ENCODE assay signal across 1 cellular context in the genomic region with DNA sequence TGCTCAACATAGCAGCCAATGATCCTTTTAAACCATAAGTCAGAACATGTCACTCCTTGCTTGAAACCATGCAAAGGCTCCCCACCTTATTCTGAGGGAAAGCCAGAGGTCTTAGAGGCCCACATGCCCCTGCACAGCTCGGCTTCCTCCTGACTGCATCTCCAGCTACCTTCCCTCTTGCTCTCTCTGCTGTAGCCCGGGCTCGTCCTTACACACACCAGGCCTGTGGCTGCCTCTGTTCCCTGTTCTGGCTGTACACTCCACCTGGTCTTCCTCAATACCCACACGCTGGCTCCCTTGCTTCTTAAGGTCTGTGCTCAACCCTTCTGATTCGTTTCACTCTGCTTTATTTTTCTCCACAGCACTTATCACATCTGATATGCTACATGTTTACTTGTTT.
TF ChIP-seq lines count a peak whose summit lies in the region.

No MANE protein-coding gene starts in this region.

TF ChIP-seq in H1, 55 proteins besides CTCF, POLR2A, EP300 and RAD21:
- no peak for TF ChIP-seq SP2 (IDR thresholded peaks at IDR 0.05; ENCODE audit: low read length)
- TF ChIP-seq TEAD4 (IDR thresholded peaks at IDR 0.05; ENCODE audit: low read depth, low read length), result no peak
- TF ChIP-seq SRF (IDR thresholded peaks at IDR 0.05; ENCODE audit: low read depth, low read length), result no peak
- no peak for TF ChIP-seq PHF8 (conservative IDR thresholded peaks at IDR 0.05; ENCODE audit: low read depth, low read length)
- no peak for TF ChIP-seq EZH2 (IDR thresholded peaks at IDR 0.05; ENCODE audit: low read depth, low read length, severe bottlenecking)
- TF ChIP-seq SIX5 (IDR thresholded peaks at IDR 0.05; ENCODE audit: low read depth, low read length), result no peak
- no peak for TF ChIP-seq GABPA (IDR thresholded peaks at IDR 0.05; ENCODE audit: borderline replicate concordance, insufficient read depth, low read length)
- TF ChIP-seq KDM5A (IDR thresholded peaks at IDR 0.05; ENCODE audit: low read length), result no peak
- no peak for TF ChIP-seq SIRT6 (IDR thresholded peaks at IDR 0.05; ENCODE audit: low read length)
- no peak for TF ChIP-seq HDAC2 (IDR thresholded peaks at IDR 0.05; ENCODE audit: borderline replicate concordance in 1 of 2, low read depth in 2 of 2, low read length in 2 of 2)
- TF ChIP-seq RNF2 (IDR thresholded peaks at IDR 0.05; ENCODE audit: borderline replicate concordance, low read depth, low read length, missing control alignments, poor library complexity, severe bottlenecking), result no peak
- TF ChIP-seq ZNF274 (IDR thresholded peaks at IDR 0.05; ENCODE audit: borderline replicate concordance, extremely low read depth, low read length), result no peak
- no peak for TF ChIP-seq TBP (IDR thresholded peaks at IDR 0.05; ENCODE audit: low read depth, low read length)
- TF ChIP-seq NRF1 (IDR thresholded peaks at IDR 0.05; ENCODE audit: low read depth, low read length), result no peak
- no peak for TF ChIP-seq RXRA (IDR thresholded peaks at IDR 0.05; ENCODE audit: insufficient read depth, low read depth, low read length)
- TF ChIP-seq SAP30 (IDR thresholded peaks at IDR 0.05; ENCODE audit: insufficient read depth, insufficient replicate concordance, low read length), result no peak
- TF ChIP-seq, protein P1, sequence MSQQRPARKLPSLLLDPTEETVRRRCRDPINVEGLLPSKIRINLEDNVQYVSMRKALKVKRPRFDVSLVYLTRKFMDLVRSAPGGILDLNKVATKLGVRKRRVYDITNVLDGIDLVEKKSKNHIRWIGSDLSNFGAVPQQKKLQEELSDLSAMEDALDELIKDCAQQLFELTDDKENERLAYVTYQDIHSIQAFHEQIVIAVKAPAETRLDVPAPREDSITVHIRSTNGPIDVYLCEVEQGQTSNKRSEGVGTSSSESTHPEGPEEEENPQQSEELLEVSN (IDR thresholded peaks at IDR 0.05), result no peak
